Comparison of ENCODE assay signal across 13 cellular contexts in genomic region chr18:67476585-67476984, GRCh38. TPM values are rescaled to one million over a fixed set of nuclear protein-coding genes. Genes with fewer than 3 reads are reported as not detected.
DNase-seq lines count a peak whose midpoint lies in the region; ATAC-seq and TF ChIP-seq lines count a peak whose summit lies in the region.
"Had no signal": no experiment of that assay in that cellular context is flagged by ENCODE, and none has a peak within 500 bp of the region (broad histone marks: within the 10 kb centered on the region; RNA-seq: fewer than 3 reads in every experiment).

No MANE protein-coding gene starts in this region.

- TF ChIP-seq CTCF in fibroblast of mammary gland (conservative IDR thresholded peaks at IDR 0.05; ENCODE audit: control insufficient read depth, insufficient read depth, low read depth, low read length), result no peak

- ATAC-seq in GM18868 (IDR thresholded peaks at IDR 0.05; ENCODE audit: unreplicated experiment) (no peak), HG03432 (IDR thresholded peaks at IDR 0.05; ENCODE audit: unreplicated experiment) (no peak)

- no peak overlapping the region for H3K4me3 ChIP-seq in fibroblast of mammary gland (ENCODE audit: control insufficient read depth, low read depth, low read length)

- DNase-seq in LHCN-M2 (ENCODE audit: low read depth) (peak; percentile 23), amniotic epithelial cell (ENCODE audit: low read depth) (peak; percentile 28), fibroblast of mammary gland (ENCODE audit: low read depth) (peak; percentile 49), medulla oblongata (ENCODE audit: extremely low spot score) (no peak)
- DNase-seq in activated effector memory CD4-positive, alpha-beta T cell treated with anti-CD3 and anti-CD28 coated beads, Interleukin-2, amount 50 U/mL, for 16 hours, result no peak
- DNase-seq: C1 segment of cervical spinal cord; H9; NCI-H146; NCI-H2081 treated with DMSO at 0.1 percent for 48 hours; NCI-H526; NK-92 treated with Interleukin-12 subunit alpha and Interleukin-12 subunit beta, amount 100 ng/mL, for 24 hours had no signal

RNA-seq across cellular contexts. Expression of gene DSEL, which starts 39.9 kb away (rescaled TPM):
- 157 and 164 TPM in 2 replicates for total RNA-seq in LHCN-M2 (2014; rRNA removed)
- polyA plus RNA-seq in LHCN-M2 (2012), result 34.9 TPM

Comparison
In these comparisons a context has a peak if more than half of its experiments do, and no peak if none do; other contexts are left out.
1. DNase-seq: peak in LHCN-M2 (single experiment), amniotic epithelial cell (single experiment) and fibroblast of mammary gland (single experiment); none in activated effector memory CD4-positive, alpha-beta T cell treated with anti-CD3 and anti-CD28 coated beads, Interleukin-2, amount 50 U/mL, for 16 hours (single experiment) and medulla oblongata (single experiment).